ENCODE assay signal across 15 cellular contexts in genomic region chr18:41532344-41533086, GRCh38.
DNase-seq lines count a peak whose midpoint lies in the region; ATAC-seq and TF ChIP-seq lines count a peak whose summit lies in the region.
"Had no signal": no experiment of that assay in that cellular context is flagged by ENCODE, and none has a peak within 500 bp of the region (broad histone marks: within the 10 kb centered on the region; RNA-seq: fewer than 3 reads in every experiment).

No MANE protein-coding gene starts in this region.

- no peak for DNase-seq in AG04450 (ENCODE audit: low read depth, low spot score)
- peak; percentile 45 for DNase-seq in HT1080 (ENCODE audit: low read depth)
- peak; percentile 48 for DNase-seq in SK-MEL-5 (ENCODE audit: low read depth, low spot score)
- DNase-seq in glomerular visceral epithelial cell (ENCODE audit: extremely low spot score): peak; percentile 1
- no peak for DNase-seq in GM13977 (ENCODE audit: low spot score)
- DNase-seq in NCI-H2029 treated with DMSO at 0.1 percent for 48 hours (lab: John Stamatoyannopoulos, UW): no peak
- no peak for DNase-seq in nephron progenitor cell
- DNase-seq in activated CD8-positive, alpha-beta T cell treated with anti-CD3 and anti-CD28 coated beads, Interleukin-2, amount 10 ng/mL, durations not matched to agents 7 days and 5 days: no peak
- DNase-seq: activated effector memory CD4-positive, alpha-beta T cell treated with Interleukin-2 at 50 U/mL for 16 hours; NCI-H1092; testis had no signal

- no peak overlapping the region for H3K4me3 ChIP-seq in AG04450 (ENCODE audit: low read depth, low read length)
- H3K4me3 ChIP-seq: BLaER1 treated with 17β-estradiol and CSF1 and Interleukin-3, amounts not matched to agents 10 nM and 100 nM; gastroesophageal sphincter; testis had no signal

- TF ChIP-seq CTCF in AG04450 (IDR thresholded peaks at IDR 0.05; ENCODE audit: low read depth, low read length) (peak; percentile 12; the same call in 1 of the 2 replicates), GM13977 (IDR thresholded peaks at IDR 0.05; ENCODE audit: extremely low read depth, insufficient read depth, missing control alignments) (no peak), nephron progenitor cell (IDR thresholded peaks at IDR 0.05) (no peak)

- H3K27me3 ChIP-seq in AG04450 (ENCODE audit: control insufficient read depth, insufficient read depth, low read length): no peaks in the 10 kb centered on the region
- H3K27me3 ChIP-seq: BLaER1 treated with 17β-estradiol and CSF1 and Interleukin-3, amounts not matched to agents 10 nM and 100 nM; gastroesophageal sphincter; testis had no signal

- no peak overlapping the region for H3K27ac ChIP-seq in AG04450 (ENCODE audit: low read depth, low read length)
- H3K27ac ChIP-seq: BLaER1 treated with 17β-estradiol and CSF1 and Interleukin-3, amounts not matched to agents 10 nM and 100 nM; gastroesophageal sphincter; testis had no signal

- POLR2A ChIA-PET in AG04450 (lab: Yijun Ruan, JAX): no interaction called here
- POLR2A ChIA-PET in activated CD8-positive, alpha-beta T cell treated with anti-CD3 and anti-CD28 coated beads, Interleukin-2, amount 10 ng/mL, durations not matched to agents 7 days and 5 days (lab: Charles Lee): no interaction called here

- peaks cover 22% of the 10 kb centered on the region for H3K36me3 Mint-ChIP-seq in nephron progenitor cell (ENCODE audit: low read depth)
- no peaks in the 10 kb centered on the region for H3K36me3 Mint-ChIP-seq in activated CD8-positive, alpha-beta T cell treated with anti-CD3 and anti-CD28 coated beads, Interleukin-2, amount 10 ng/mL, durations not matched to agents 7 days and 5 days (ENCODE audit: low read depth)
- H3K36me3 Mint-ChIP-seq: memory B cell had no signal

- H3K9me3 Mint-ChIP-seq in nephron progenitor cell: peaks cover 4% of the 10 kb centered on the region
- no peaks in the 10 kb centered on the region for H3K9me3 Mint-ChIP-seq in activated CD8-positive, alpha-beta T cell treated with anti-CD3 and anti-CD28 coated beads, Interleukin-2, amount 10 ng/mL, durations not matched to agents 7 days and 5 days (ENCODE audit: insufficient read depth)

- no peak for ATAC-seq in activated CD8-positive, alpha-beta T cell treated with anti-CD3 and anti-CD28 coated beads, Interleukin-2, amount 10 ng/mL, durations not matched to agents 7 days and 5 days
- ATAC-seq: gastroesophageal sphincter, Right ventricle myocardium inferior had no signal

- H3K4me1 Mint-ChIP-seq in nephron progenitor cell: peaks cover 4% of the 10 kb centered on the region
- H3K4me1 Mint-ChIP-seq in activated CD8-positive, alpha-beta T cell treated with anti-CD3 and anti-CD28 coated beads, Interleukin-2, amount 10 ng/mL, durations not matched to agents 7 days and 5 days (ENCODE audit: low read depth): no peaks in the 10 kb centered on the region
- H3K4me1 Mint-ChIP-seq: memory B cell had no signal

- no peak overlapping the region for H3K4me3 Mint-ChIP-seq in nephron progenitor cell
- H3K4me3 Mint-ChIP-seq in activated CD8-positive, alpha-beta T cell treated with anti-CD3 and anti-CD28 coated beads, Interleukin-2, amount 10 ng/mL, durations not matched to agents 7 days and 5 days: no peak overlapping the region
- H3K4me3 Mint-ChIP-seq: memory B cell had no signal

- no peaks in the 10 kb centered on the region for H3K9me3 ChIP-seq in AG04450 (ENCODE audit: control insufficient read depth, insufficient read depth, low read length)
- H3K9me3 ChIP-seq: BLaER1 treated with 17β-estradiol and CSF1 and Interleukin-3, amounts not matched to agents 10 nM and 100 nM; gastroesophageal sphincter; testis had no signal

- in situ Hi-C loops in SK-MEL-5 (cut with HindIII; ENCODE audit: low pct_unique_long_range_greater_than_20kb, low sequenced_read_pairs): no loop called here
- in situ Hi-C loops in GM13977 (cut with MboI; ENCODE audit: low pct_unique_long_range_greater_than_20kb, low sequenced_read_pairs, unreplicated experiment): no loop called here

- CTCF ChIA-PET in AG04450 (lab: Charles Lee): no interaction called here
- CTCF ChIA-PET in activated CD8-positive, alpha-beta T cell treated with anti-CD3 and anti-CD28 coated beads, Interleukin-2, amount 10 ng/mL, durations not matched to agents 7 days and 5 days (lab: Charles Lee): no interaction called here

- no peak overlapping the region for H3K27ac Mint-ChIP-seq in nephron progenitor cell
- no peak overlapping the region for H3K27ac Mint-ChIP-seq in activated CD8-positive, alpha-beta T cell treated with anti-CD3 and anti-CD28 coated beads, Interleukin-2, amount 10 ng/mL, durations not matched to agents 7 days and 5 days
- H3K27ac Mint-ChIP-seq: memory B cell had no signal

- H3K27me3 Mint-ChIP-seq in nephron progenitor cell (ENCODE audit: low read depth, poor library complexity): no peaks in the 10 kb centered on the region
- no peaks in the 10 kb centered on the region for H3K27me3 Mint-ChIP-seq in activated CD8-positive, alpha-beta T cell treated with anti-CD3 and anti-CD28 coated beads, Interleukin-2, amount 10 ng/mL, durations not matched to agents 7 days and 5 days (ENCODE audit: low read depth)
- H3K27me3 Mint-ChIP-seq: memory B cell had no signal

Comparison
In these comparisons a context has a peak if more than half of its experiments do, and no peak if none do; other contexts are left out.
1. DNase-seq: peak in HT1080 (single experiment), SK-MEL-5 (single experiment) and glomerular visceral epithelial cell (single experiment); none in AG04450 (single experiment), GM13977 (single experiment), NCI-H2029 treated with DMSO at 0.1 percent for 48 hours (single experiment), nephron progenitor cell (single experiment) and activated CD8-positive, alpha-beta T cell treated with anti-CD3 and anti-CD28 coated beads, Interleukin-2, amount 10 ng/mL, durations not matched to agents 7 days and 5 days (single experiment).